25 cellular contexts compared by ENCODE assay signal in the genomic region with DNA sequence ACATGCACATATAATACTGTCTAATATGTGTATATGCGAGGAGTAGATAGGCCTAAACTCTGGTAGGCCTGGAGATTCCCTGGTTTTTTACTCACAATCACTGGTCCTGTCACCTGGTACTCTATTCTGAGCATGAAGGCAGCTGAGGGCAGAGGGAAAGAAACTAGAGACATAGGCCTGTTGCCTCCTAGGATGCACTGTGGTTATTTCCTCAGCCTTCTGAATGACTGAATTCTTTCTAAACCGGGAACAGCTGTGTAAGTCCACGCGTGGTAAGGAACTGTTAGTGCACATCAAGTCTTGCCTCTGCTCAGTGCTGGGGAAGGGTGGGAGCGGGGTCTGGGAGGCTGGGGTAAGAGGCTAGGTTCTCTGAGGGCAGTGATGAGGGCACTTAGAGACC. TPM values are rescaled to one million over a fixed set of nuclear protein-coding genes. Genes with fewer than 3 reads are reported as not detected.
"Had no signal": no experiment of that assay in that cellular context is flagged by ENCODE, and none has a peak within 500 bp of the region (broad histone marks: within the 10 kb centered on the region; RNA-seq: fewer than 3 reads in every experiment).

No MANE protein-coding gene starts in this region.

- H3K36me3 Mint-ChIP-seq: IgD-negative memory B cell had no signal

- H3K9me3 Mint-ChIP-seq: IgD-negative memory B cell had no signal

- H3K4me2 ChIP-seq: KMS-11, SK-N-SH had no signal

- DNase-seq: MG63, NCI-H1092, NCI-H1105 treated with DMSO at 0.1 percent for 48 hours, NCI-H1417 treated with DMSO at 0.1 percent for 48 hours, NCI-H146, NCI-H1694 treated with DMSO at 0.1 percent for 48 hours, NCI-H1930, NCI-H2081, NCI-H2107, NCI-H2227 treated with DMSO at 0.1 percent for 48 hours, NCI-H446, NCI-H510A, NCI-H524 treated with DMSO at 0.1 percent for 48 hours, NCI-H69, NCI-H774, SHP77, SK-N-SH, SW 1271 had no signal

- H3K9ac ChIP-seq: KMS-11, SK-N-SH had no signal

- ATAC-seq: K562, Panc1, PC-3 had no signal

- H3K27ac ChIP-seq: HL-60, KMS-11, RWPE1 had no signal

- H3K27me3 ChIP-seq: MG63 had no signal

- H3K9me2 ChIP-seq: SK-N-SH had no signal

- H3K27ac Mint-ChIP-seq: IgD-negative memory B cell had no signal

- H3K4me3 ChIP-seq: K562, MG63 had no signal

- H3K9me3 ChIP-seq: MG63, SK-N-SH had no signal

RNA-seq across cellular contexts. Expression of gene KAZALD1, which starts 7.7 kb away (rescaled TPM):
- polyA plus RNA-seq: IgD-negative memory B cell had no signal

RNA-seq across cellular contexts. Expression of gene PDZD7, which starts 38.5 kb away (rescaled TPM):
- polyA plus RNA-seq: IgD-negative memory B cell had no signal
